Comparison of ENCODE assay signal across 8 cellular contexts in the genomic region with DNA sequence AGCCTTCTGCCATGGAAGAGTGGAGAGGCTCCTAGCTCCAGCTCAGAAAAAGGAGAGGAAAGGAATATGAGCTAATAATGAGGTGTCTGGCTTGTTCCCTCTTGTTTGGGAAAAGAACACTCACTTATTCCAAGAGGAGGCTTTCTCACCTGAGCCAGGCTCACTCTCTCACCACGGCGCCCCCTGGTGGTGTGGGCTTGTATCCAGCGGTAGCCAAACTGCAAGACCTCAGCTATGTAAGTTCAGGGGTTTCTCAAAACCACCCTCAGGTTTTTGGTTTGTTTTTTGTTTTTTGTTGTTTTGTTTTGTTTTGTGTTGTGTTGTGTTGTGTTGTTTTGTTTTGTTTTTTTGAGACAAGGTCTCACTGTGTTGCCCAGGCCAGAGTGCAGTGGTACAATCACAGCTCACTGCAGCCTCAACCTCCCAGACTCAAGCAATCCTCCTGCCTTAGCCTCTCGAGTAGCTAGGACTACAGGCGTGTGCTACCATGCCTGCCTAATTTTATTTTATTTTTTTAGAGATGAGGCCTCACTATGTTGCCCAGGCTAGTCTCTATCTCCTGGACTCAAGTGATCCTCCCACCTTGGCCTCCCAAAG.
DNase-seq lines count a peak whose midpoint lies in the region; ATAC-seq, FAIRE-seq and TF ChIP-seq lines count a peak whose summit lies in the region.

No MANE protein-coding gene starts in this region.

- DNase-seq in DMS79 (lab: John Stamatoyannopoulos, UW) (peak; percentile 8), HT-29 (ENCODE audit: low spot score) (peak; percentile 84), RPMI8226 (peak; percentile 87), cardiac muscle cell (ENCODE audit: low read depth in 1 of 2, low spot score in 1 of 2) (peak; percentile 58 to 87), small intestine (peak; percentile 66), posterior vena cava (ENCODE audit: low spot score) (no peak)
- DNase-seq in activated naive CD4-positive, alpha-beta T cell (lab: John Stamatoyannopoulos, UW), result peak; percentile 40 to 66 (median 62)

- no peaks in the 10 kb centered on the region for H3K36me3 ChIP-seq in cardiac muscle cell
- no peaks in the 10 kb centered on the region for H3K36me3 ChIP-seq in small intestine (ENCODE audit: control insufficient read depth in 2 of 2, insufficient read depth in 2 of 2, low read length in 2 of 2)

- intact Hi-C loops in posterior vena cava (cut with DNase I), result no loop called here

- H3K4me1 ChIP-seq in cardiac muscle cell (ENCODE audit: low read depth), result no peaks in the 10 kb centered on the region
- H3K4me1 ChIP-seq in small intestine (ENCODE audit: control insufficient read depth in 2 of 2, insufficient read depth in 1 of 2, low read depth in 1 of 2, low read length in 1 of 2), result no peaks in the 10 kb centered on the region

- H3K4me3 ChIP-seq in cardiac muscle cell, result no peak overlapping the region
- no peak overlapping the region for H3K4me3 ChIP-seq in small intestine (ENCODE audit: low read depth in 1 of 2, low read length in 2 of 2)

- FAIRE-seq in small intestine (lab: Jason Lieb, UNC), result no peak

- peak; percentile 76 for TF ChIP-seq CTCF in cardiac muscle cell (IDR thresholded peaks at IDR 0.05; ENCODE audit: low read depth, low read length)

- no peak for ATAC-seq in GM18519 (IDR thresholded peaks at IDR 0.05; ENCODE audit: low FRiP score, unreplicated experiment)

- H3K27ac ChIP-seq in cardiac muscle cell (no peak overlapping the region), small intestine (ENCODE audit: low read depth in 1 of 2, low read length in 1 of 2) (no peak overlapping the region)

- no peaks in the 10 kb centered on the region for H3K9me3 ChIP-seq in cardiac muscle cell (ENCODE audit: low read depth)
- no peaks in the 10 kb centered on the region for H3K9me3 ChIP-seq in small intestine (ENCODE audit: control insufficient read depth, low read depth)

- H3K27me3 ChIP-seq in cardiac muscle cell, result no peaks in the 10 kb centered on the region
- peaks cover 0 to 2% of the 10 kb centered on the region in 2 donors for H3K27me3 ChIP-seq in small intestine (ENCODE audit: control insufficient read depth in 2 of 2, insufficient read depth in 2 of 2, low read length in 2 of 2)

- WGBS in small intestine, 3 donors, result 27 to 33% (median 27%) methylated on average over 5 of the region's 5 CpGs
